19 cellular contexts compared by ENCODE assay signal in the genomic region with DNA sequence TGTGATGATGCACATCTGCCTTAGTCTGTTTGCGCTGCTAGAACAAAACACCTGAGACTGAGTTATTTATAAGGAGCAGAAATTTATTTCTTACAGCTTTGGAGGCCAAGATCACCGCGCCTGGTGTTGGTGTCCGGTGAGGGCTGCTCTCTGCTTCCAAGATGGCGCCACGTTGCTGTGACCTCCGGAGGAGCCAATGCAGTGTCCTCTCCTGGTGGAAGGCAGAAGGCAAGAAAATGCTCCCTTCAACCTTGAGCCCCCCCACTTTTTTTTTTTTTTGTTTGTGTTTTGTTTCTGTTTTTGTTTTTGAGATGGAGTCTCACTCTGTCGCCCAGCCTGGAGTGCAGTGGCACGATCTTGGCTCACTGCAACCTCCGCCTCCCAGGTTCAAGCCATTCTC. TPM values are rescaled to one million over a fixed set of nuclear protein-coding genes. Genes with fewer than 3 reads are reported as not detected.
A peak's percentile ranks its signal among the peaks of the same experiment; 100 is the strongest.
DNase-seq lines count a peak whose midpoint lies in the region; ATAC-seq, FAIRE-seq and TF ChIP-seq lines count a peak whose summit lies in the region.
"Had no signal": no experiment of that assay in that cellular context is flagged by ENCODE, and none has a peak within 500 bp of the region (broad histone marks: within the 10 kb centered on the region; RNA-seq: fewer than 3 reads in every experiment).

No MANE protein-coding gene starts in this region.

- ATAC-seq in K562 (peak; percentile 82), lower lobe of right lung (no peak)
- ATAC-seq: A549; CD8-positive, alpha-beta T cell had no signal

- 35% methylated on average over 10 of the region's 10 CpGs for WGBS in K562 (ENCODE audit: insufficient coverage, low coverage, missing lambda C conversion rate)

- intact Hi-C loops in K562 (cut with micrococcal nuclease) = no loop called here
- intact Hi-C loops in lower lobe of right lung (cut with DNase I) = no loop called here
- intact Hi-C loops in colonic mucosa (cut with DNase I) = no loop called here

- no peaks in the 10 kb centered on the region for H3K9me1 ChIP-seq in K562 (ENCODE audit: control insufficient read depth, insufficient read depth, low read length)

- H3K9me3 ChIP-seq in K562 (replicated peaks; ENCODE audit: control insufficient read depth, insufficient read depth, low read depth, low read length) = no peaks in the 10 kb centered on the region
- no peaks in the 10 kb centered on the region for H3K9me3 ChIP-seq in lower lobe of right lung
- no peaks in the 10 kb centered on the region for H3K9me3 ChIP-seq in colonic mucosa
- H3K9me3 ChIP-seq: A549; BLaER1 treated with 17β-estradiol and CSF1 and Interleukin-3, amounts not matched to agents 10 nM and 100 nM; Caco-2 had no signal

- H4K20me1 ChIP-seq in K562 (replicated peaks; ENCODE audit: control insufficient read depth, insufficient read depth, low read length) = no peaks in the 10 kb centered on the region
- H4K20me1 ChIP-seq: BLaER1 treated with 17β-estradiol and CSF1 and Interleukin-3, amounts not matched to agents 10 nM and 100 nM had no signal

- H3K4me3 ChIP-seq in K562 (no peak overlapping the region), lower lobe of right lung (no peak overlapping the region), colonic mucosa (no peak overlapping the region)
- H3K4me3 ChIP-seq: A549; BLaER1 treated with 17β-estradiol and CSF1 and Interleukin-3, amounts not matched to agents 10 nM and 100 nM had no signal

- TF ChIP-seq CTCF in 22Rv1 (IDR thresholded peaks at IDR 0.05) (no peak), K562 (IDR thresholded peaks at IDR 0.05 in 2 of 3, conservative IDR thresholded peaks at IDR 0.05 in 1 of 3; ENCODE audit: insufficient read depth in 2 of 3, low read depth in 1 of 3, low read length in 3 of 3) (peak in 2 of 3 experiments; percentile 15 to 22; a peak in 2 of 6 replicates), lower lobe of right lung (IDR thresholded peaks at IDR 0.05) (no peak), colonic mucosa (IDR thresholded peaks at IDR 0.05) (no peak)

- H3K36me3 ChIP-seq in K562 (ENCODE audit: control insufficient read depth, insufficient read depth, low read length) = no peaks in the 10 kb centered on the region
- no peaks in the 10 kb centered on the region for H3K36me3 ChIP-seq in lower lobe of right lung
- no peaks in the 10 kb centered on the region for H3K36me3 ChIP-seq in colonic mucosa
- H3K36me3 ChIP-seq: BLaER1 treated with 17β-estradiol and CSF1 and Interleukin-3, amounts not matched to agents 10 nM and 100 nM had no signal

- H3K27me3 ChIP-seq in K562 (ENCODE audit: control insufficient read depth in 2 of 2, insufficient read depth in 2 of 2, low read length in 2 of 2) = peaks cover 12 to 19% of the 10 kb centered on the region in 2 experiments; a peak in 1 of 5 replicates
- no peaks in the 10 kb centered on the region for H3K27me3 ChIP-seq in lower lobe of right lung (ENCODE audit: low read depth)
- H3K27me3 ChIP-seq in colonic mucosa = no peaks in the 10 kb centered on the region
- H3K27me3 ChIP-seq: BLaER1 treated with 17β-estradiol and CSF1 and Interleukin-3, amounts not matched to agents 10 nM and 100 nM had no signal

- no TSS peak for BruUV-seq in K562 (replicated peaks; lab: Mats Ljungman, UMichigan)

- no peak for FAIRE-seq in K562 (lab: Jason Lieb, UNC)
- FAIRE-seq: A549, D721Med, G401.6, GM12891, GM19239 had no signal

- POLR2A ChIA-PET in K562 (lab: Yijun Ruan, JAX) = interaction anchor here (0.7 kb wide), 1 partner anchor 17 kb away, joined by 3 read pairs; no protein-coding TSS in a partner anchor

- in situ Hi-C loops in K562 (cut with MboI) = no loop called here

- H3K9ac ChIP-seq in K562 (ENCODE audit: insufficient read depth in 1 of 2, low read depth in 2 of 2, low read length in 2 of 2) = no peak overlapping the region
- no peak overlapping the region for H3K9ac ChIP-seq in colonic mucosa (ENCODE audit: low read depth in 2 of 2, low read length in 2 of 2)
- H3K9ac ChIP-seq: BLaER1 treated with 17β-estradiol and CSF1 and Interleukin-3, amounts not matched to agents 10 nM and 100 nM had no signal

- H3K4me1 ChIP-seq in K562 (replicated peaks in 1 of 2; ENCODE audit: control insufficient read depth in 2 of 2, insufficient read depth in 2 of 2, low read length in 2 of 2) (no peaks in the 10 kb centered on the region), lower lobe of right lung (no peaks in the 10 kb centered on the region), colonic mucosa (no peaks in the 10 kb centered on the region)
- H3K4me1 ChIP-seq: A549; BLaER1 treated with 17β-estradiol and CSF1 and Interleukin-3, amounts not matched to agents 10 nM and 100 nM; Caco-2 had no signal

- TF ChIP-seq RAD21 in K562 (CRISPR knock-in tag; conservative IDR thresholded peaks at IDR 0.05 in 1 of 2, IDR thresholded peaks at IDR 0.05 in 1 of 2) = no peak

- peak overlapping the region; percentile 33; the same call in 1 of the 2 replicates for H3K4me2 ChIP-seq in K562 (ENCODE audit: insufficient read depth, low read length)
- H3K4me2 ChIP-seq: A549; BLaER1 treated with 17β-estradiol and CSF1 and Interleukin-3, amounts not matched to agents 10 nM and 100 nM had no signal

- H3K27ac ChIP-seq in 22Rv1 = peak overlapping the region; percentile 53
- H3K27ac ChIP-seq in K562 (ENCODE audit: extremely low read depth, low read depth, low read length) = no peak overlapping the region
- H3K27ac ChIP-seq in lower lobe of right lung = no peak overlapping the region
- H3K27ac ChIP-seq in colonic mucosa = no peak overlapping the region
- H3K27ac ChIP-seq: A549; BLaER1 treated with 17β-estradiol and CSF1 and Interleukin-3, amounts not matched to agents 10 nM and 100 nM; C4-2B had no signal

- TF ChIP-seq POLR2A in K562 (conservative IDR thresholded peaks at IDR 0.05) = no peak

- peak in 1 of 4 experiments; percentile 42 for DNase-seq in K562 (ENCODE audit: extremely low read depth in 1 of 4, low spot score in 3 of 4)
- peak; percentile 68 for DNase-seq in mesenteric fat pad (ENCODE audit: low spot score)
- no peak for DNase-seq in lower lobe of right lung
- DNase-seq in colonic mucosa = no peak
- DNase-seq: AML-193; Caco-2; Calu3; CD4-positive, alpha-beta T cell; CD8-positive, alpha-beta T cell; DMS79 treated with DMSO at 0.1 percent for 48 hours; GF-D8 had no signal

- H3K79me2 ChIP-seq in K562 (ENCODE audit: control insufficient read depth, insufficient read depth, low read length) = no peaks in the 10 kb centered on the region

- CTCF ChIA-PET in K562 (lab: Yijun Ruan, JAX; ENCODE audit: low intra/inter-chr PET ratio) = no interaction called here

- TF ChIP-seq EP300 in K562 (IDR thresholded peaks at IDR 0.05; ENCODE audit: low read length) = no peak

- H2AFZ ChIP-seq in K562 (ENCODE audit: low read depth, low read length) = peak overlapping the region; percentile 92

TF ChIP-seq in K562, 482 proteins besides CTCF, POLR2A, EP300 and RAD21 (continues in another document):
- TF ChIP-seq KAT2B (IDR thresholded peaks at IDR 0.05; ENCODE audit: low read depth, low read length) (no peak), MBD2 (IDR thresholded peaks at IDR 0.05; ENCODE audit: borderline replicate concordance, low read depth) (no peak), C11orf30 (IDR thresholded peaks at IDR 0.05; ENCODE audit: low read depth) (no peak), JUND (IDR thresholded peaks at IDR 0.05; ENCODE audit: borderline replicate concordance, low read depth, low read length) (no peak), JUND (tag; IDR thresholded peaks at IDR 0.05; ENCODE audit: borderline replicate concordance, low read depth, low read length) (no peak), ZNF79 (CRISPR knock-in tag; IDR thresholded peaks at IDR 0.05; ENCODE audit: low read depth) (no peak), EHMT2 (IDR thresholded peaks at IDR 0.05) (0 out of 2 replicates have a peak, but pooled peaks have one; percentile 45), ZNF740 (CRISPR knock-in tag; IDR thresholded peaks at IDR 0.05) (peak; percentile 58; the same call in 1 of the 2 replicates), ZNF740 (tag; IDR thresholded peaks at IDR 0.05) (no peak), SRSF9 (IDR thresholded peaks at IDR 0.05; ENCODE audit: borderline replicate concordance, low read depth, low read length) (no peak)

RNA-seq across cellular contexts. Expression of gene ACTR3B, which starts 16.0 kb away (rescaled TPM):
- 64.2 and 84.6 TPM in 2 replicates for total RNA-seq in K562 (2011; cell fraction: chromatin; rRNA removed; ENCODE audit: low replicate concordance)
- 34.0 and 34.7 TPM in 2 replicates for total RNA-seq in K562 (2011; cell fraction: nucleolus; rRNA removed)
- 55.1 and 61.2 TPM in 2 replicates for total RNA-seq in K562 (2011; cell fraction: nucleoplasm; rRNA removed)
- total RNA-seq in K562 (2014; rRNA removed) (11.4 and 12.4 TPM in 2 replicates), K562 (2014; rRNA removed; fragmentation: Illumina TruSeq; extraction: Trizol) (19.7 and 21.3 TPM in 2 replicates), K562 (2015; rRNA removed; fragmentation: Illumina TruSeq; extraction: Trizol) (17.8 and 19.7 TPM in 2 replicates), K562 (2021) (24.4 and 24.8 TPM in 2 replicates), mesenteric fat pad (7.7 TPM), lower lobe of right lung (5.7 TPM), colonic mucosa (1 to 10 TPM; 4.2 to 5.1 TPM)
- polyA plus RNA-seq in K562 (2011; rRNA removed) (17.5 and 30.8 TPM in 2 replicates), K562 (2014; fragmentation: Illumina TruSeq; extraction: Trizol) (24.8 and 25.7 TPM in 2 replicates), K562 (2014; fragmentation: Nextera tagmentation; extraction: Ambion mirVana) (1 to 10 TPM; 5.0 to 5.4 TPM), K562 (2014; rRNA removed) (24.1 and 28.6 TPM in 2 replicates)
- polyA plus RNA-seq in K562 (2011; cell fraction: cytosol; rRNA removed) = 18.8 and 22.4 TPM in 2 replicates
- polyA plus RNA-seq in K562 (2011; cell fraction: nucleus; rRNA removed) = 25.9 and 29.1 TPM in 2 replicates
- polyA plus RNA-seq in K562 (2012) = 9.8 and 16.1 TPM in 2 replicates
- 33.8 and 39.2 TPM in 2 replicates for polyA minus RNA-seq in K562 (2011; rRNA and poly(A)+ RNA removed)
- polyA minus RNA-seq in K562 (2011; cell fraction: cytosol; rRNA and poly(A)+ RNA removed) = 9.5 and 14.7 TPM in 2 replicates
- polyA minus RNA-seq in K562 (2011; cell fraction: nucleus; rRNA and poly(A)+ RNA removed) = 32.0 and 32.6 TPM in 2 replicates

Comparison
In these comparisons a context has a peak if more than half of its experiments do, and no peak if none do; other contexts are left out.
1. CTCF ChIP-seq: peak in K562 (2 of 3); none in 22Rv1 (single experiment), lower lobe of right lung (single experiment) and colonic mucosa (single experiment).